In genomic region chr3:5485427-5485826, GRCh38 we compare ENCODE assay signal across 22 cellular contexts.
DNase-seq lines count a peak whose midpoint lies in the region; ATAC-seq, FAIRE-seq and TF ChIP-seq lines count a peak whose summit lies in the region.
"Had no signal": no experiment of that assay in that cellular context is flagged by ENCODE, and none has a peak within 500 bp of the region (broad histone marks: within the 10 kb centered on the region; RNA-seq: fewer than 3 reads in every experiment).

No MANE protein-coding gene starts in this region.

- intact Hi-C loops in vagina (cut with DNase I) = no loop called here

- no peaks in the 10 kb centered on the region for H3K4me1 ChIP-seq in vagina

- DNase-seq in D721Med (ENCODE audit: insufficient read length, low spot score) = no peak
- DNase-seq in vagina (ENCODE audit: extremely low spot score in 2 of 2) = no peak
- no peak for DNase-seq in SK-N-DZ (ENCODE audit: low spot score)
- no peak for DNase-seq in cortex of kidney (lab: John Stamatoyannopoulos, UW)
- DNase-seq: activated CD4-positive, alpha-beta T cell treated with anti-CD3 and anti-CD28 coated beads for 48 hours; activated effector memory CD4-positive, alpha-beta T cell treated with anti-CD3 and anti-CD28 coated beads, Interleukin-2, amount 50 U/mL, for 16 hours; COR-L47; effector memory CD8-positive, alpha-beta T cell; EL; GOT3; left ventricle myocardium superior; NCI-H187 treated with DMSO at 0.1 percent for 48 hours; NCI-H446; NK-92 treated with Interleukin-12 subunit alpha and Interleukin-12 subunit beta, amount 100 ng/mL, for 24 hours had no signal

- ATAC-seq in GM19324 (IDR thresholded peaks at IDR 0.05; ENCODE audit: low FRiP score, unreplicated experiment) = peak; percentile 61
- peak; percentile 64 for ATAC-seq in GM21723 (IDR thresholded peaks at IDR 0.05; ENCODE audit: unreplicated experiment)
- peak; percentile 41 for ATAC-seq in HG03135 (IDR thresholded peaks at IDR 0.05; ENCODE audit: unreplicated experiment)
- ATAC-seq in HG03095 (IDR thresholded peaks at IDR 0.05; ENCODE audit: unreplicated experiment) = no peak
- ATAC-seq: effector memory CD8-positive, alpha-beta T cell; left ventricle myocardium superior had no signal

- H3K9me3 ChIP-seq in vagina = no peaks in the 10 kb centered on the region
- H3K9me3 ChIP-seq: neutrophil had no signal

- no peak overlapping the region for H3K4me3 ChIP-seq in vagina

- H3K27me3 ChIP-seq in vagina = no peaks in the 10 kb centered on the region
- H3K27me3 ChIP-seq: neutrophil had no signal

- no peak for TF ChIP-seq CTCF in D721Med (IDR thresholded peaks at IDR 0.05; ENCODE audit: insufficient read depth, missing control alignments)
- TF ChIP-seq CTCF in vagina (IDR thresholded peaks at IDR 0.05) = no peak

- TF ChIP-seq POLR2A in vagina (IDR thresholded peaks at IDR 0.05) = no peak

- peak; percentile 60 for FAIRE-seq in D721Med (lab: Jason Lieb, UNC)
- FAIRE-seq: TTC549 had no signal

- H3K36me3 ChIP-seq in vagina = no peaks in the 10 kb centered on the region
- H3K36me3 ChIP-seq: neutrophil had no signal

- no peak overlapping the region for H3K27ac ChIP-seq in vagina
- H3K27ac ChIP-seq: 22Rv1, HL-60, neutrophil had no signal
